14 cellular contexts compared by ENCODE assay signal in genomic region chr1:185534806-185535205, GRCh38.
DNase-seq lines count a peak whose midpoint lies in the region; TF ChIP-seq lines count a peak whose summit lies in the region.
"Had no signal": no experiment of that assay in that cellular context is flagged by ENCODE, and none has a peak within 500 bp of the region (broad histone marks: within the 10 kb centered on the region; RNA-seq: fewer than 3 reads in every experiment).

No MANE protein-coding gene starts in this region.

- peak overlapping the region; percentile 31 for H3K4ac ChIP-seq in mesendoderm (ENCODE audit: low read depth, low read length)

- H4K8ac ChIP-seq in mesendoderm (ENCODE audit: low read depth, low read length): no peak overlapping the region

- peaks cover 27% of the 10 kb centered on the region for H3K4me1 ChIP-seq in adipocyte (ENCODE audit: control insufficient read depth, insufficient read depth, low read length)
- peaks cover 2% of the 10 kb centered on the region for H3K4me1 ChIP-seq in mesendoderm (ENCODE audit: control insufficient read depth, low read depth, low read length)
- H3K4me1 ChIP-seq in ovary (ENCODE audit: insufficient read depth): peaks cover 2% of the 10 kb centered on the region

- H3K27me3 Mint-ChIP-seq in activated T-helper 1 cell treated with anti-CD3 and anti-CD28 coated beads, Interleukin-12 subunit alpha, Interleukin-12 subunit beta, Interleukin-2, Interleukin-4 antibody, amounts not matched to agents 30 ng/mL and 10 ng/mL and 1 ng/mL, durations not matched to agents 14 hours and 24 hours and 36 hours (ENCODE audit: insufficient read depth): peaks cover 1% of the 10 kb centered on the region
- H3K27me3 Mint-ChIP-seq: activated CD4-positive, alpha-beta T cell treated with anti-CD3 and anti-CD28 coated beads, Interleukin-2, amount 10 ng/mL, durations not matched to agents 7 days and 5 days had no signal

- H2BK120ac ChIP-seq in mesendoderm (ENCODE audit: low read depth, low read length): no peak overlapping the region

- no peak for TF ChIP-seq CTCF in ovary (IDR thresholded peaks at IDR 0.05)

- H3K9ac ChIP-seq in adipocyte (ENCODE audit: low read length) (no peak overlapping the region), mesendoderm (ENCODE audit: low read length) (no peak overlapping the region)

- H3K36me3 ChIP-seq in adipocyte (ENCODE audit: control insufficient read depth, insufficient read depth, low read length, severe bottlenecking) (no peaks in the 10 kb centered on the region), mesendoderm (ENCODE audit: control insufficient read depth, insufficient read depth, low read length) (no peaks in the 10 kb centered on the region), ovary (no peaks in the 10 kb centered on the region)

- peaks cover 8% of the 10 kb centered on the region for H3K4me1 Mint-ChIP-seq in activated T-helper 1 cell treated with anti-CD3 and anti-CD28 coated beads, Interleukin-12 subunit alpha, Interleukin-12 subunit beta, Interleukin-2, Interleukin-4 antibody, amounts not matched to agents 30 ng/mL and 10 ng/mL and 1 ng/mL, durations not matched to agents 14 hours and 24 hours and 36 hours (ENCODE audit: low read depth)
- H3K4me1 Mint-ChIP-seq: stimulated activated naive B cell treated with anti-CD40 and anti-IgM and Interleukin-4, amounts not matched to agents 10 μg/mL and 1 μg/mL and 100 μg/mL, for 72 hours had no signal

- H3K18ac ChIP-seq in mesendoderm (ENCODE audit: low read length): no peak overlapping the region

- H3K9me3 ChIP-seq in adipocyte (ENCODE audit: control insufficient read depth, low read length) (no peaks in the 10 kb centered on the region), ovary (no peaks in the 10 kb centered on the region)

- H3K23ac ChIP-seq in mesendoderm (ENCODE audit: low read length): no peak overlapping the region

- TF ChIP-seq POLR2A in ovary (IDR thresholded peaks at IDR 0.05): no peak

- no peak overlapping the region for H3K4me3 Mint-ChIP-seq in activated T-helper 1 cell treated with anti-CD3 and anti-CD28 coated beads, Interleukin-12 subunit alpha, Interleukin-12 subunit beta, Interleukin-2, Interleukin-4 antibody, amounts not matched to agents 30 ng/mL and 10 ng/mL and 1 ng/mL, durations not matched to agents 14 hours and 24 hours and 36 hours
- H3K4me3 Mint-ChIP-seq: activated CD4-positive, alpha-beta T cell treated with anti-CD3 and anti-CD28 coated beads, Interleukin-2, amount 10 ng/mL, durations not matched to agents 7 days and 5 days; effector memory CD8-positive, alpha-beta T cell; naive thymus-derived CD8-positive, alpha-beta T cell; stimulated activated naive B cell treated with anti-CD40 and anti-IgM and Interleukin-4, amounts not matched to agents 10 μg/mL and 1 μg/mL and 100 μg/mL, for 72 hours had no signal

- peaks cover 12% of the 10 kb centered on the region for H3K9me3 Mint-ChIP-seq in activated T-helper 1 cell treated with anti-CD3 and anti-CD28 coated beads, Interleukin-12 subunit alpha, Interleukin-12 subunit beta, Interleukin-2, Interleukin-4 antibody, amounts not matched to agents 30 ng/mL and 10 ng/mL and 1 ng/mL, durations not matched to agents 14 hours and 24 hours and 36 hours
- H3K9me3 Mint-ChIP-seq: effector memory CD8-positive, alpha-beta T cell had no signal

- no CpG with 5 or more reads among the region's 7 CpGs for whole genome bisulfite sequencing in mesendoderm (ENCODE audit: extremely low coverage, insufficient coverage, low lambda C conversion rate)
- 46 to 51% (median 46%) methylated on average over 7 of the region's 7 CpGs for WGBS in ovary, 3 donors

- no peak overlapping the region for H2AK5ac ChIP-seq in mesendoderm (ENCODE audit: low read length)

- H2BK15ac ChIP-seq in mesendoderm (replicated peaks; ENCODE audit: low read depth): peak overlapping the region; percentile 64

- no peaks in the 10 kb centered on the region for H3K79me1 ChIP-seq in mesendoderm (ENCODE audit: low read length)

- H3K27ac Mint-ChIP-seq in activated T-helper 1 cell treated with anti-CD3 and anti-CD28 coated beads, Interleukin-12 subunit alpha, Interleukin-12 subunit beta, Interleukin-2, Interleukin-4 antibody, amounts not matched to agents 30 ng/mL and 10 ng/mL and 1 ng/mL, durations not matched to agents 14 hours and 24 hours and 36 hours: no peak overlapping the region
- H3K27ac Mint-ChIP-seq: activated CD4-positive, alpha-beta T cell treated with anti-CD3 and anti-CD28 coated beads, Interleukin-2, amount 10 ng/mL, durations not matched to agents 7 days and 5 days; activated naive CD4-positive, alpha-beta T cell treated with anti-CD3 and anti-CD28 coated beads, Interleukin-2, amount 50 U/mL, for 72 hours; effector memory CD8-positive, alpha-beta T cell; stimulated activated naive B cell treated with anti-CD40 and anti-IgM and Interleukin-4, amounts not matched to agents 10 μg/mL and 1 μg/mL and 100 μg/mL, for 72 hours had no signal

- no peak overlapping the region for H3K56ac ChIP-seq in mesendoderm (ENCODE audit: low read length)

- H3K36me3 Mint-ChIP-seq in activated T-helper 1 cell treated with anti-CD3 and anti-CD28 coated beads, Interleukin-12 subunit alpha, Interleukin-12 subunit beta, Interleukin-2, Interleukin-4 antibody, amounts not matched to agents 30 ng/mL and 10 ng/mL and 1 ng/mL, durations not matched to agents 14 hours and 24 hours and 36 hours (ENCODE audit: low read depth): peaks cover 4% of the 10 kb centered on the region
- H3K36me3 Mint-ChIP-seq: naive thymus-derived CD8-positive, alpha-beta T cell; stimulated activated naive B cell treated with anti-CD40 and anti-IgM and Interleukin-4, amounts not matched to agents 10 μg/mL and 1 μg/mL and 100 μg/mL, for 72 hours had no signal

- no peaks in the 10 kb centered on the region for H3K79me2 ChIP-seq in mesendoderm (ENCODE audit: control insufficient read depth, insufficient read depth, low read length)

- DNase-seq in DMS153 (lab: John Stamatoyannopoulos, UW) (peak; percentile 100), NCI-H1694 treated with DMSO at 0.1 percent for 48 hours (lab: John Stamatoyannopoulos, UW) (peak; percentile 46), adipocyte (ENCODE audit: low read depth) (no peak), mesendoderm (no peak), ovary (no peak), NCI-H2107 treated with DMSO at 0.1 percent for 48 hours (lab: John Stamatoyannopoulos, UW; ENCODE audit: unreplicated experiment) (no peak)
- no peak for DNase-seq in activated T-helper 1 cell treated with anti-CD3 and anti-CD28 coated beads, Interleukin-12 subunit alpha, Interleukin-12 subunit beta, Interleukin-2, Interleukin-4 antibody, amounts not matched to agents 30 ng/mL and 10 ng/mL and 1 ng/mL, durations not matched to agents 14 hours and 24 hours and 36 hours (ENCODE audit: low spot score)
- no peak for DNase-seq in effector CD8-positive, alpha-beta T cell (lab: John Stamatoyannopoulos, UW)
- DNase-seq: activated CD4-positive, alpha-beta T cell treated with anti-CD3 and anti-CD28 coated beads, Interleukin-2, amount 10 ng/mL, durations not matched to agents 7 days and 5 days; C1 segment of cervical spinal cord; effector memory CD8-positive, alpha-beta T cell; naive thymus-derived CD8-positive, alpha-beta T cell; stimulated activated naive B cell treated with anti-CD40 and anti-IgM and Interleukin-4, amounts not matched to agents 10 μg/mL and 1 μg/mL and 100 μg/mL, for 72 hours had no signal

- TF ChIP-seq EP300 in ovary (IDR thresholded peaks at IDR 0.05): no peak

- intact Hi-C loops in ovary (cut with DNase I): no loop called here
- intact Hi-C loops in activated T-helper 1 cell treated with anti-CD3 and anti-CD28 coated beads, Interleukin-12 subunit alpha, Interleukin-12 subunit beta, Interleukin-2, Interleukin-4 antibody, amounts not matched to agents 30 ng/mL and 10 ng/mL and 1 ng/mL, durations not matched to agents 14 hours and 24 hours and 36 hours (cut with micrococcal nuclease): no loop called here

- no peak overlapping the region for H3K27ac ChIP-seq in mesendoderm (ENCODE audit: low read depth, low read length)
- H3K27ac ChIP-seq in ovary: no peak overlapping the region

- no peak overlapping the region for H4K5ac ChIP-seq in mesendoderm (ENCODE audit: low read length)

- H3K27me3 ChIP-seq in adipocyte (replicated peaks; ENCODE audit: control insufficient read depth, insufficient read depth, low read length) (no peaks in the 10 kb centered on the region), mesendoderm (ENCODE audit: insufficient read depth, low read length, poor library complexity) (no peaks in the 10 kb centered on the region), ovary (no peaks in the 10 kb centered on the region)

- H3K4me2 ChIP-seq in mesendoderm (ENCODE audit: low read length): no peak overlapping the region

- no peak overlapping the region for H2BK5ac ChIP-seq in mesendoderm (ENCODE audit: low read length)

- H3K4me3 ChIP-seq in adipocyte (ENCODE audit: low read length) (peak overlapping the region; percentile 20), mesendoderm (ENCODE audit: low read length) (no peak overlapping the region), ovary (no peak overlapping the region)

Comparison
In these comparisons a context has a peak if more than half of its experiments do, and no peak if none do; other contexts are left out.
1. DNase-seq: peak in DMS153 (single experiment) and NCI-H1694 treated with DMSO at 0.1 percent for 48 hours (single experiment); none in adipocyte (single experiment), mesendoderm (single experiment), ovary (0 of 5), NCI-H2107 treated with DMSO at 0.1 percent for 48 hours (single experiment), activated T-helper 1 cell treated with anti-CD3 and anti-CD28 coated beads, Interleukin-12 subunit alpha, Interleukin-12 subunit beta, Interleukin-2, Interleukin-4 antibody, amounts not matched to agents 30 ng/mL and 10 ng/mL and 1 ng/mL, durations not matched to agents 14 hours and 24 hours and 36 hours (single experiment) and effector CD8-positive, alpha-beta T cell (single experiment).